ENCODE assay signal across 16 cellular contexts in the genomic region with DNA sequence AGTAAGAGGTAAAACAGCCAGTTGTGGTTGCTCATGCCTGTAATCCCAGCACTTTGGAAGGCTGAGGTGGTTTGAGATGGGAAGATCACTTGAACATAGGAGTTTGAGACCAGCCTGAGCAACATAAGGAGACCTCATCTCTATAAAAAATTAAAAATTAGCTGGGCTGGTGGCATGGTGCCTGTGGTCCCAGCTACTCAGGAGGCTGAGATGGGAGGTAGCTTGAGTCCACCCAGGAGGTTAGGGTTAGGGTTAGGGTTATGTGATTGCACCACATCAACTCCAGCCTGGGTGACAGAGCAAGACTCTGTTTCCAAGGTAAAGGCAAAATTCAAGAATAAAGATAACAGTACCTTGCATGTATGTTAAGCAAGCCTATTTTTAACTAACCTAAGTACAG. TPM values are rescaled to one million over a fixed set of nuclear protein-coding genes. Genes with fewer than 3 reads are reported as not detected.
DNase-seq lines count a peak whose midpoint lies in the region; TF ChIP-seq lines count a peak whose summit lies in the region.
"Had no signal": no experiment of that assay in that cellular context is flagged by ENCODE, and none has a peak within 500 bp of the region (broad histone marks: within the 10 kb centered on the region; RNA-seq: fewer than 3 reads in every experiment).

No MANE protein-coding gene starts in this region.

- H3K36me3 ChIP-seq in SU-DHL-6 (ENCODE audit: low read length), result peaks cover 4% of the 10 kb centered on the region; the same call in 1 of the 2 replicates
- H3K36me3 ChIP-seq in esophagus squamous epithelium, result no peaks in the 10 kb centered on the region
- no peaks in the 10 kb centered on the region for H3K36me3 ChIP-seq in thymus (ENCODE audit: control insufficient read depth, insufficient read depth)

- H3K27ac ChIP-seq in SU-DHL-6 (ENCODE audit: low read depth, low read length) (peak overlapping the region; percentile 74), esophagus squamous epithelium (peak overlapping the region in 3 of 4 donors; percentile 25 to 55 (median 43)), thymus (ENCODE audit: low read depth) (peak overlapping the region; percentile 49)
- H3K27ac ChIP-seq: SK-N-MC had no signal

- peak overlapping the region; percentile 100 for H3K4me2 ChIP-seq in SU-DHL-6 (ENCODE audit: low read depth, low read length, poor library complexity, severe bottlenecking)

- H3K27me3 ChIP-seq in SU-DHL-6 (ENCODE audit: low read length), result no peaks in the 10 kb centered on the region
- H3K27me3 ChIP-seq in esophagus squamous epithelium, result no peaks in the 10 kb centered on the region
- H3K27me3 ChIP-seq in thymus (ENCODE audit: control insufficient read depth, insufficient read depth), result no peaks in the 10 kb centered on the region

- H3K36me3 Mint-ChIP-seq in activated T-cell treated with anti-CD3 and anti-CD28 coated beads, Interleukin-2, amount 50 U/mL, for 24 hours (ENCODE audit: low read depth), result peaks cover 70% of the 10 kb centered on the region
- H3K36me3 Mint-ChIP-seq: type B pancreatic cell had no signal

- no peaks in the 10 kb centered on the region for H3K9me2 ChIP-seq in SU-DHL-6 (replicated peaks; ENCODE audit: insufficient read depth, low read length)

- H2AFZ ChIP-seq in SU-DHL-6 (ENCODE audit: low read depth, low read length, severe bottlenecking), result no peak overlapping the region

- peak overlapping the region; percentile 67 for H3K9ac ChIP-seq in SU-DHL-6 (ENCODE audit: low read length)

- H3K4me3 Mint-ChIP-seq in activated T-cell treated with anti-CD3 and anti-CD28 coated beads, Interleukin-2, amount 50 U/mL, for 24 hours, result peak overlapping the region; percentile 93
- H3K4me3 Mint-ChIP-seq: type B pancreatic cell had no signal

- H3K4me1 ChIP-seq in esophagus squamous epithelium, result no peaks in the 10 kb centered on the region
- H3K4me1 ChIP-seq in thymus (ENCODE audit: control insufficient read depth, insufficient read depth, low read length), result no peaks in the 10 kb centered on the region

- TF ChIP-seq POLR2A in esophagus squamous epithelium (IDR thresholded peaks at IDR 0.05) (no peak), lower leg skin (IDR thresholded peaks at IDR 0.05) (no peak)

- peaks cover 67% of the 10 kb centered on the region for H3K4me1 Mint-ChIP-seq in activated T-cell treated with anti-CD3 and anti-CD28 coated beads, Interleukin-2, amount 50 U/mL, for 24 hours (ENCODE audit: low read depth)

- H3K4me3 ChIP-seq in SU-DHL-6 (ENCODE audit: insufficient read depth, low read length, poor library complexity, severe bottlenecking), result peak overlapping the region; percentile 48
- H3K4me3 ChIP-seq in esophagus squamous epithelium, result peak overlapping the region in 1 of 4 donors; percentile 34
- H3K4me3 ChIP-seq in thymus (ENCODE audit: low read length), result no peak overlapping the region
- no peak overlapping the region for H3K4me3 ChIP-seq in lower leg skin (ENCODE audit: low read depth, poor library complexity, severe bottlenecking)

- H3K9me3 ChIP-seq in SU-DHL-6 (ENCODE audit: insufficient read depth, low read length) (no peaks in the 10 kb centered on the region), esophagus squamous epithelium (no peaks in the 10 kb centered on the region), thymus (ENCODE audit: control insufficient read depth) (no peaks in the 10 kb centered on the region)

- no peak for DNase-seq in activated T-cell treated with anti-CD3 and anti-CD28 coated beads, Interleukin-2, amount 50 U/mL, for 24 hours
- DNase-seq in activated T-cell treated with anti-CD3 and anti-CD28 coated beads for 4 hours (no peak), esophagus squamous epithelium (lab: John Stamatoyannopoulos, UW) (no peak), NCI-H524 (lab: John Stamatoyannopoulos, UW) (no peak), lower leg skin (ENCODE audit: low spot score in 2 of 2) (no peak), C1 segment of cervical spinal cord (lab: John Stamatoyannopoulos, UW) (no peak)
- DNase-seq: activated CD4-positive, alpha-beta T cell treated with anti-CD3 and anti-CD28 coated beads for 4 hours; amygdala; DMS153; NCI-H187 treated with DMSO at 0.1 percent for 48 hours had no signal

- peak overlapping the region; percentile 85 for H3K27ac Mint-ChIP-seq in activated T-cell treated with anti-CD3 and anti-CD28 coated beads, Interleukin-2, amount 50 U/mL, for 24 hours
- H3K27ac Mint-ChIP-seq: type B pancreatic cell had no signal

- intact Hi-C loops in esophagus squamous epithelium (cut with DNase I), result no loop called here
- intact Hi-C loops in lower leg skin (cut with DNase I; ENCODE audit: low total_unique reads), result no loop called here

- no peaks in the 10 kb centered on the region for H3K27me3 Mint-ChIP-seq in activated T-cell treated with anti-CD3 and anti-CD28 coated beads, Interleukin-2, amount 50 U/mL, for 24 hours
- H3K27me3 Mint-ChIP-seq: type B pancreatic cell had no signal

- H3K9me3 Mint-ChIP-seq in activated T-cell treated with anti-CD3 and anti-CD28 coated beads, Interleukin-2, amount 50 U/mL, for 24 hours, result peaks cover 4% of the 10 kb centered on the region
- H3K9me3 Mint-ChIP-seq: type B pancreatic cell had no signal

- H3K79me2 ChIP-seq in SU-DHL-6 (ENCODE audit: insufficient read depth, low read length), result peaks cover 67% of the 10 kb centered on the region

- H4K20me1 ChIP-seq in SU-DHL-6 (ENCODE audit: low read depth, low read length), result no peaks in the 10 kb centered on the region

- no peak for TF ChIP-seq CTCF in SU-DHL-6 (IDR thresholded peaks at IDR 0.05; ENCODE audit: insufficient read depth, low read length, poor library complexity, severe bottlenecking)
- no peak for TF ChIP-seq CTCF in esophagus squamous epithelium (IDR thresholded peaks at IDR 0.05)
- no peak for TF ChIP-seq CTCF in lower leg skin (IDR thresholded peaks at IDR 0.05)

- peaks cover 10% of the 10 kb centered on the region; the same call in 1 of the 2 replicates for H3F3A ChIP-seq in SU-DHL-6 (ENCODE audit: insufficient read depth)

RNA-seq across cellular contexts. Expression of a gene that starts 3.5 kb away (rescaled TPM):
- total RNA-seq in esophagus squamous epithelium (1 to 10 TPM; 1.1 to 6.1 (median 3.9) TPM), lower leg skin (1 to 10 TPM in 3 of 4 donors, under 1 TPM in 1; 0.88 to 3.4 (median 2.0) TPM)
- polyA plus RNA-seq in thymus, result 40.4 TPM
- total RNA-seq: dermis blood vessel endothelial cell, myocyte had no signal
